ENCODE assay signal across 8 cellular contexts in the genomic region with DNA sequence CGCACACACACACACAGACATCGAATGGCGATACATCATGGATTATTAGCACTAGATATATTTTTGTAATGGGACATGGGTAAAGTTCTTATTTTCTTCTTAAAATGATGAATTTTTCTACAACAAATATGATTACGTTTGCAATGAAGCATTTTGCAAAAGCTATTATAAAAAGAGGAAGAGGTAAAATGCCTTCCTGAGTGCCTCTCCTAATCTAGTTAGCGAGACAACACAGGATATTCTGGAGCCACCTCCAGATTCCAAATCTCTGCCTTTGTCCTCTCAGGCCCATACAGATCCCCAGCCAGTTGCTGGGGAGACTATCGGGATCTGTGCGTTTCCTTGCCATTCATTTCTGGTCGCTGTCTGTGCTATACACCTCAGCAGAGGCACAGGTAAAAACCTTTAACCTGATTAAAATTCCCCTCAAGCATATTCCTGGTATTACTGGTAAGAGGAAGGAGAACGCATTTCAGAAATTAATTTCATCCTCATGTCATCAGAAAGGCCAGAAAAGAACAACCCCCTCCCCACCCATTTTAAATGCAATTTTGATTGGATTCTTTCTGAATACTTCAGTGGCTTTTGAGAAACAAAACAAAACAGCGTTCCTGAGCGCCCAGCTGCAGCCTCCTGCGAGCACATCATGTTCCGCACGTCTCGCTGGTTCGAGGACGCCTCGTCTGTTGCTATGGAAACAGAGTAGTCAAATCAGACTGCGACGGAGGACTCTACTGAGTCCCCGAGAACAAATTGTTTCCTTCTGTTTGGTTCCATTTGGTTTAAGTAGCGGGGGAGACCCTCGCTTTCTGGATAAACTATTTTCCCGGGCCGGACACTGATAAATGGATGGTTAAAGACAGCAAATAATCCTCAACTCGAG.
DNase-seq lines count a peak whose midpoint lies in the region; ATAC-seq, FAIRE-seq and TF ChIP-seq lines count a peak whose summit lies in the region.

No MANE protein-coding gene starts in this region.

- H3K4me1 ChIP-seq in K562 (replicated peaks in 1 of 2; ENCODE audit: control insufficient read depth in 2 of 2, insufficient read depth in 2 of 2, low read length in 2 of 2), result no peaks in the 10 kb centered on the region; a peak in 1 of 5 replicates
- no peaks in the 10 kb centered on the region for H3K4me1 ChIP-seq in small intestine (ENCODE audit: control insufficient read depth in 2 of 2, insufficient read depth in 1 of 2, low read depth in 1 of 2, low read length in 1 of 2)

- H3K4me3 ChIP-seq in K562 (no peak overlapping the region), small intestine (ENCODE audit: low read depth in 1 of 2, low read length in 2 of 2) (no peak overlapping the region)

- BruUV-seq in K562 (replicated peaks; lab: Mats Ljungman, UMichigan), result no TSS peak

- H3K4me2 ChIP-seq in K562 (ENCODE audit: insufficient read depth, low read length), result no peak overlapping the region

- no peak overlapping the region for H2AFZ ChIP-seq in K562 (ENCODE audit: low read depth, low read length)

- no peak overlapping the region for H3K9ac ChIP-seq in K562 (ENCODE audit: insufficient read depth in 1 of 2, low read depth in 2 of 2, low read length in 2 of 2)

- in situ Hi-C loops in K562 (cut with MboI), result no loop called here

- H3K9me3 ChIP-seq in K562 (replicated peaks; ENCODE audit: control insufficient read depth, insufficient read depth, low read depth, low read length) (no peaks in the 10 kb centered on the region), small intestine (ENCODE audit: control insufficient read depth, low read depth) (no peaks in the 10 kb centered on the region)

- POLR2A ChIA-PET in K562 (lab: Yijun Ruan, JAX), result no interaction called here

- intact Hi-C loops in K562 (cut with micrococcal nuclease), result no loop called here

- H3K9me1 ChIP-seq in K562 (ENCODE audit: control insufficient read depth, insufficient read depth, low read length), result no peaks in the 10 kb centered on the region

- no peak overlapping the region for H3K27ac ChIP-seq in K562 (ENCODE audit: extremely low read depth, low read depth, low read length)
- no peak overlapping the region for H3K27ac ChIP-seq in small intestine (ENCODE audit: low read depth in 1 of 2, low read length in 1 of 2)

- TF ChIP-seq RAD21 in K562 (CRISPR knock-in tag; conservative IDR thresholded peaks at IDR 0.05 in 1 of 2, IDR thresholded peaks at IDR 0.05 in 1 of 2), result no peak

- H3K27me3 ChIP-seq in K562 (ENCODE audit: control insufficient read depth in 2 of 2, insufficient read depth in 2 of 2, low read length in 2 of 2) (peaks cover 4 to 13% of the 10 kb centered on the region in 2 experiments; a peak in 3 of 5 replicates), small intestine (ENCODE audit: control insufficient read depth in 2 of 2, insufficient read depth in 2 of 2, low read length in 2 of 2) (peaks cover 0 to 1% of the 10 kb centered on the region in 2 donors)

- TF ChIP-seq EP300 in K562 (IDR thresholded peaks at IDR 0.05; ENCODE audit: low read length), result no peak

- no peaks in the 10 kb centered on the region for H3K79me2 ChIP-seq in K562 (ENCODE audit: control insufficient read depth, insufficient read depth, low read length)

- H3K36me3 ChIP-seq in K562 (ENCODE audit: control insufficient read depth, insufficient read depth, low read length) (no peaks in the 10 kb centered on the region), small intestine (ENCODE audit: control insufficient read depth in 2 of 2, insufficient read depth in 2 of 2, low read length in 2 of 2) (no peaks in the 10 kb centered on the region)

- no peak for FAIRE-seq in K562 (lab: Jason Lieb, UNC)
- FAIRE-seq in small intestine (lab: Jason Lieb, UNC), result no peak

- WGBS in K562 (ENCODE audit: insufficient coverage, low coverage, missing lambda C conversion rate), result 1% methylated on average over 26 of the region's 26 CpGs
- 19 to 43% (median 42%) methylated on average over 26 of the region's 26 CpGs for WGBS in small intestine, 3 donors

- DNase-seq in ELR (ENCODE audit: low read depth) (peak; percentile 74), NCI-H1436 treated with DMSO at 0.1 percent for 48 hours (lab: John Stamatoyannopoulos, UW) (peak; percentile 37), K562 (ENCODE audit: extremely low read depth in 1 of 4, low spot score in 3 of 4) (peak in 1 of 4 experiments; percentile 1), iris pigment epithelial cell (ENCODE audit: low read depth) (peak; percentile 80), small intestine (peak; percentile 27), NOMO-1 treated with DMSO at 0.1 percent for 48 hours (lab: John Stamatoyannopoulos, UW; ENCODE audit: unreplicated experiment) (no peak), GM19240 (ENCODE audit: insufficient read length, low spot score) (no peak)

- no peaks in the 10 kb centered on the region for H4K20me1 ChIP-seq in K562 (replicated peaks; ENCODE audit: control insufficient read depth, insufficient read depth, low read length)

- ATAC-seq in GM21529 (IDR thresholded peaks at IDR 0.05; ENCODE audit: unreplicated experiment), result peak; percentile 92
- ATAC-seq in K562, result no peak

- CTCF ChIA-PET in K562 (lab: Yijun Ruan, JAX; ENCODE audit: low intra/inter-chr PET ratio), result no interaction called here

- TF ChIP-seq CTCF in K562 (IDR thresholded peaks at IDR 0.05 in 2 of 3, conservative IDR thresholded peaks at IDR 0.05 in 1 of 3; ENCODE audit: insufficient read depth in 2 of 3, low read depth in 1 of 3, low read length in 3 of 3), result no peak

- no peak for TF ChIP-seq POLR2A in K562 (conservative IDR thresholded peaks at IDR 0.05)

TF ChIP-seq in K562, 482 proteins besides CTCF, POLR2A, EP300 and RAD21 (continues in another document):
- TF ChIP-seq, protein P1, sequence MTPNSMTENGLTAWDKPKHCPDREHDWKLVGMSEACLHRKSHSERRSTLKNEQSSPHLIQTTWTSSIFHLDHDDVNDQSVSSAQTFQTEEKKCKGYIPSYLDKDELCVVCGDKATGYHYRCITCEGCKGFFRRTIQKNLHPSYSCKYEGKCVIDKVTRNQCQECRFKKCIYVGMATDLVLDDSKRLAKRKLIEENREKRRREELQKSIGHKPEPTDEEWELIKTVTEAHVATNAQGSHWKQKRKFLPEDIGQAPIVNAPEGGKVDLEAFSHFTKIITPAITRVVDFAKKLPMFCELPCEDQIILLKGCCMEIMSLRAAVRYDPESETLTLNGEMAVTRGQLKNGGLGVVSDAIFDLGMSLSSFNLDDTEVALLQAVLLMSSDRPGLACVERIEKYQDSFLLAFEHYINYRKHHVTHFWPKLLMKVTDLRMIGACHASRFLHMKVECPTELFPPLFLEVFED (CRISPR knock-in tag; conservative IDR thresholded peaks at IDR 0.05), result no peak
- TF ChIP-seq SIRT6 (IDR thresholded peaks at IDR 0.05; ENCODE audit: low read depth, low read length), result no peak
- TF ChIP-seq, protein P2, sequence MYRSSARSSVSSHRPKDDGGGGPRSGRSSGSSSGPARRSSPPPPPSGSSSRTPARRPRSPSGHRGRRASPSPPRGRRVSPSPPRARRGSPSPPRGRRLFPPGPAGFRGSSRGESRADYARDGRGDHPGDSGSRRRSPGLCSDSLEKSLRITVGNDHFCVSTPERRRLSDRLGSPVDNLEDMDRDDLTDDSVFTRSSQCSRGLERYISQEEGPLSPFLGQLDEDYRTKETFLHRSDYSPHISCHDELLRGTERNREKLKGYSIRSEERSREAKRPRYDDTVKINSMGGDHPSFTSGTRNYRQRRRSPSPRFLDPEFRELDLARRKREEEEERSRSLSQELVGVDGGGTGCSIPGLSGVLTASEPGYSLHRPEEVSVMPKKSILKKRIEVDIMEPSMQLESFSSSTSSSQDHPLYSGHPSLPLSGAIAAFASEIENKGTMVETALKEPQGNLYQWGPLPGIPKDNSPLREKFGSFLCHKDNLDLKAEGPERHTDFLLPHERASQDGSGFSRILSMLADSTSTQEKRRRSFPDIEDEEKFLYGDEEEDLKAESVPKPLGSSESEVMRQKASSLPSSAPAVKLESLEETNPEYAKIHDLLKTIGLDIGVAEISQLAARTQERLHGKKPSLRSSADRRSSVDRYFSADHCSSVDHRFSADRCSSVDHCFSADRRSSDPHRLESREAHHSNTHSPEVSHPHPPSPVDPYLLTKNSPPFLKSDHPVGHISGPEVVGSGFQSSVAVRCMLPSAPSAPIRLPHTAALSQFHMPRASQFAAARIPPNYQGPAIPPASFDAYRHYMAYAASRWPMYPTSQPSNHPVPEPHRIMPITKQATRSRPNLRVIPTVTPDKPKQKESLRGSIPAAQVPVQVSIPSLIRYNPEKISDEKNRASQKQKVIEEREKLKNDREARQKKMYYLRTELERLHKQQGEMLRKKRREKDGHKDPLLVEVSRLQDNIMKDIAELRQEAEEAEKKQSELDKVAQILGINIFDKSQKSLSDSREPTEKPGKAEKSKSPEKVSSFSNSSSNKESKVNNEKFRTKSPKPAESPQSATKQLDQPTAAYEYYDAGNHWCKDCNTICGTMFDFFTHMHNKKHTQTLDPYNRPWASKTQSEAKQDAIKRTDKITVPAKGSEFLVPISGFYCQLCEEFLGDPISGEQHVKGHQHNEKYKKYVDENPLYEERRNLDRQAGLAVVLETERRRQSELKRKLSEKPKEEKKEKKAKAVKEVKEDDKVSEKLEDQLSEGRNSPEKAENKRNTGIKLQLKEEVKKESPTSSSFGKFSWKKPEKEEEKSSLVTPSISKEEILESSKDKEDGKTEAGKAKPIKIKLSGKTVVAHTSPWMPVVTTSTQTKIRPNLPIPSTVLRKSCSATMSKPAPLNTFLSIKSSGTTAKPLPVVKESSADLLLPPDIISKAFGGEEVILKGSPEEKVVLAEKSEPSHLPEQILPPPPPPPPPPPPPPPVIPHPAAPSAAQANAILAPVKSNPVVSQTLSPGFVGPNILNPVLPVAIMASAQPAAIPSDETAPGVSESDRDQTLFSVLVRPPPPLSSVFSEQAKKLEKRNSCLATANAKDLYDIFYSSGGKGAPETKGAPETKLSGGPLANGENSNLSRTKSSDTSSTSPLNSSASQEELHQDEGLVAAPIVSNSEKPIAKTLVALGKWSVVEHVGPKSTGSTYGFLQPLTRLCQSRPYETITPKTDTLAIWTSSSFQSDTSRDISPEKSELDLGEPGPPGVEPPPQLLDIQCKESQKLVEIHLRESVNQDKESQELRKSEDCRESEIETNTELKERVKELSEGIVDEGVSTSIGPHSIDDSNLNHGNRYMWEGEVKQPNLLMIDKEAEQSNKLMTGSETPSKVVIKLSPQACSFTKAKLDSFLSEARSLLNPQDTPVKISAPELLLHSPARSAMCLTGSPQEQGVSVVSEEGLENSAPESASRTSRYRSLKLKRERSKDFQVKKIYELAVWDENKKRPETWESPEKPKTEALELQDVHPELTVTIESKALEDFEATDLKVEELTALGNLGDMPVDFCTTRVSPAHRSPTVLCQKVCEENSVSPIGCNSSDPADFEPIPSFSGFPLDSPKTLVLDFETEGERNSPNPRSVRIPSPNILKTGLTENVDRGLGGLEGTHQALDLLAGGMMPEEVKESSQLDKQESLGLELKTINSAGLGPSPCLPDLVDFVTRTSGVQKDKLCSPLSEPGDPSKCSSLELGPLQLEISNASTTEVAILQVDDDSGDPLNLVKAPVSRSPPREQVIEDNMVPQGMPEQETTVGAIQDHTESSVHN (IDR thresholded peaks at IDR 0.05; ENCODE audit: borderline replicate concordance in 1 of 2, low read depth in 1 of 2), result no peak
- no peak for TF ChIP-seq ZNF253 (CRISPR knock-in tag; conservative IDR thresholded peaks at IDR 0.05)
- TF ChIP-seq SNRNP70 (optimal IDR thresholded peaks at IDR 0.05; ENCODE audit: low read depth, low read length), result no peak
- TF ChIP-seq MCM7 (IDR thresholded peaks at IDR 0.05), result no peak

Comparison
In these comparisons a context has a peak if more than half of its experiments do, and no peak if none do; other contexts are left out.
1. DNase-seq: peak in ELR (single experiment), NCI-H1436 treated with DMSO at 0.1 percent for 48 hours (single experiment), iris pigment epithelial cell (single experiment) and small intestine (single experiment); none in NOMO-1 treated with DMSO at 0.1 percent for 48 hours (single experiment) and GM19240 (single experiment).